ENCODE assay signal across 8 cellular contexts in genomic region chr3:140276698-140277097, GRCh38.
DNase-seq lines count a peak whose midpoint lies in the region; ATAC-seq and TF ChIP-seq lines count a peak whose summit lies in the region.

No MANE protein-coding gene starts in this region.

- peaks cover 14% of the 10 kb centered on the region for H3K27me3 ChIP-seq in DND-41 (ENCODE audit: insufficient read depth, low read length, poor library complexity)

- ATAC-seq in DND-41 (ENCODE audit: insufficient read depth, low read depth) (no peak), mucosa of descending colon (peak; percentile 22)

- H3K4me2 ChIP-seq in DND-41 (ENCODE audit: insufficient read depth, low read length) = no peak overlapping the region

- intact Hi-C loops in mucosa of descending colon (cut with DNase I, micrococcal nuclease) = no loop called here

- no peak overlapping the region for H2AFZ ChIP-seq in DND-41 (ENCODE audit: low read depth, low read length)

- no peaks in the 10 kb centered on the region for H3K79me2 ChIP-seq in DND-41 (ENCODE audit: insufficient read depth, low read length)

- no peaks in the 10 kb centered on the region for H3K9me3 ChIP-seq in DND-41 (ENCODE audit: insufficient read depth, low read length, severe bottlenecking)
- H3K9me3 ChIP-seq in mucosa of descending colon = no peaks in the 10 kb centered on the region

- DNase-seq in DND-41 (no peak), LNCaP clone FGC (ENCODE audit: low read depth) (no peak), astrocyte of the hippocampus (ENCODE audit: low read depth, low spot score) (peak; percentile 8), mucosa of descending colon (peak in 1 of 3 donors; percentile 28), RWPE1 (ENCODE audit: low spot score) (no peak), dedifferentiated amniotic fluid mesenchymal stem cell (ENCODE audit: extremely low spot score) (no peak), NCI-H2081 treated with DMSO at 0.1 percent for 48 hours (lab: John Stamatoyannopoulos, UW) (no peak), NCI-H1694 treated with DMSO at 0.1 percent for 48 hours (lab: John Stamatoyannopoulos, UW) (no peak)

- H3K4me1 ChIP-seq in DND-41 (ENCODE audit: insufficient read depth, low read length) (no peaks in the 10 kb centered on the region), mucosa of descending colon (ENCODE audit: low read depth) (no peaks in the 10 kb centered on the region)

- POLR2A ChIA-PET in RWPE1 (lab: Yijun Ruan, JAX; ENCODE audit: low non-redundant PET) = no interaction called here

- TF ChIP-seq CTCF in DND-41 (IDR thresholded peaks at IDR 0.05; ENCODE audit: borderline replicate concordance, extremely low read depth, low read length, poor library complexity, severe bottlenecking) (peak; percentile 43), LNCaP clone FGC (IDR thresholded peaks at IDR 0.05; ENCODE audit: control insufficient read depth, extremely low read depth, insufficient read depth) (peak; percentile 51), mucosa of descending colon (IDR thresholded peaks at IDR 0.05) (no peak), RWPE1 (conservative IDR thresholded peaks at IDR 0.05; ENCODE audit: low read depth) (no peak)

- no peaks in the 10 kb centered on the region for H3K36me3 ChIP-seq in DND-41 (ENCODE audit: insufficient read depth, low read length)
- no peaks in the 10 kb centered on the region for H3K36me3 ChIP-seq in mucosa of descending colon (ENCODE audit: low read depth)

- CTCF ChIA-PET in RWPE1 (lab: Yijun Ruan, JAX) = no interaction called here

- H3K27ac ChIP-seq in DND-41 (ENCODE audit: low read length) (no peak overlapping the region), RWPE1 (no peak overlapping the region)

- H4K20me1 ChIP-seq in DND-41 (ENCODE audit: insufficient read depth, low read length) = no peaks in the 10 kb centered on the region

- H3K9ac ChIP-seq in DND-41 (ENCODE audit: low read depth, low read length) = no peak overlapping the region

- no peak overlapping the region for H3K4me3 ChIP-seq in DND-41 (ENCODE audit: low read depth in 1 of 2, low read length in 2 of 2)
- H3K4me3 ChIP-seq in LNCaP clone FGC (ENCODE audit: low read depth, low read length) = no peak overlapping the region
- H3K4me3 ChIP-seq in mucosa of descending colon = no peak overlapping the region

Comparison
In these comparisons a context has a peak if more than half of its experiments do, and no peak if none do; other contexts are left out.
1. CTCF ChIP-seq: peak in DND-41 (single experiment) and LNCaP clone FGC (single experiment); none in mucosa of descending colon (single experiment) and RWPE1 (single experiment).